Comparison of ENCODE assay signal across 11 cellular contexts in genomic region chr14:71355324-71356201, GRCh38. TPM values are rescaled to one million over a fixed set of nuclear protein-coding genes. Genes with fewer than 3 reads are reported as not detected.
DNase-seq lines count a peak whose midpoint lies in the region; ATAC-seq and TF ChIP-seq lines count a peak whose summit lies in the region.
"Had no signal": no experiment of that assay in that cellular context is flagged by ENCODE, and none has a peak within 500 bp of the region (broad histone marks: within the 10 kb centered on the region; RNA-seq: fewer than 3 reads in every experiment).

No MANE protein-coding gene starts in this region.

- CTCF ChIA-PET in activated CD4-positive, alpha-beta memory T cell treated with anti-CD3 and anti-CD28 coated beads, Interleukin-2, amount 10 ng/mL, durations not matched to agents 7 days and 5 days (lab: Charles Lee), result no interaction called here

- DNase-seq in EH (ENCODE audit: low read depth), result peak; percentile 87
- DNase-seq in epithelial cell of prostate (ENCODE audit: low read depth, low spot score), result no peak
- DNase-seq in omental fat pad (ENCODE audit: low spot score), result no peak
- DNase-seq in T1000 (lab: John Stamatoyannopoulos, UW), result no peak
- DNase-seq in COR-L47 (lab: John Stamatoyannopoulos, UW), result no peak
- no peak for DNase-seq in activated CD4-positive, alpha-beta memory T cell treated with anti-CD3 and anti-CD28 coated beads, Interleukin-2, amount 10 ng/mL, durations not matched to agents 7 days and 5 days
- DNase-seq in stimulated activated naive CD4-positive, alpha-beta T cell treated with Interleukin-2 at 50 U/mL for 16 hours (lab: John Stamatoyannopoulos, UW), result no peak
- DNase-seq: activated naive CD4-positive, alpha-beta T cell treated with Interleukin-2 at 50 U/mL for 16 hours; NCI-H1930; psoas muscle had no signal

- no peaks in the 10 kb centered on the region for H3K27me3 Mint-ChIP-seq in activated CD4-positive, alpha-beta memory T cell treated with anti-CD3 and anti-CD28 coated beads, Interleukin-2, amount 10 ng/mL, durations not matched to agents 7 days and 5 days

- ATAC-seq in HG03460 (IDR thresholded peaks at IDR 0.05; ENCODE audit: unreplicated experiment) (peak; percentile 47), omental fat pad (ENCODE audit: low FRiP score) (peak; percentile 76)

- POLR2A ChIA-PET in activated CD4-positive, alpha-beta memory T cell treated with anti-CD3 and anti-CD28 coated beads, Interleukin-2, amount 10 ng/mL, durations not matched to agents 7 days and 5 days (lab: Charles Lee), result interaction anchor here (0.7 to 1.1 kb wide), 2 partner anchors 34 to 213 kb away, joined by 3 to 4 read pairs; no protein-coding TSS in a partner anchor

- no peak overlapping the region for H3K4me3 Mint-ChIP-seq in activated CD4-positive, alpha-beta memory T cell treated with anti-CD3 and anti-CD28 coated beads, Interleukin-2, amount 10 ng/mL, durations not matched to agents 7 days and 5 days

- H3K27ac Mint-ChIP-seq in activated CD4-positive, alpha-beta memory T cell treated with anti-CD3 and anti-CD28 coated beads, Interleukin-2, amount 10 ng/mL, durations not matched to agents 7 days and 5 days, result no peak overlapping the region

- TF ChIP-seq CTCF in omental fat pad (IDR thresholded peaks at IDR 0.05), result no peak

- peaks cover 71% of the 10 kb centered on the region for H3K36me3 Mint-ChIP-seq in activated CD4-positive, alpha-beta memory T cell treated with anti-CD3 and anti-CD28 coated beads, Interleukin-2, amount 10 ng/mL, durations not matched to agents 7 days and 5 days (ENCODE audit: low read depth)

- H3K27ac ChIP-seq in epithelial cell of prostate, result peak overlapping the region; percentile 51
- H3K27ac ChIP-seq: psoas muscle had no signal

- peaks cover 36% of the 10 kb centered on the region for H3K9me3 Mint-ChIP-seq in activated CD4-positive, alpha-beta memory T cell treated with anti-CD3 and anti-CD28 coated beads, Interleukin-2, amount 10 ng/mL, durations not matched to agents 7 days and 5 days

- peaks cover 29% of the 10 kb centered on the region for H3K4me1 Mint-ChIP-seq in activated CD4-positive, alpha-beta memory T cell treated with anti-CD3 and anti-CD28 coated beads, Interleukin-2, amount 10 ng/mL, durations not matched to agents 7 days and 5 days

RNA-seq across cellular contexts. Expression of gene SIPA1L1, which starts 35.3 kb away (rescaled TPM):
- total RNA-seq in omental fat pad, result 10 to 100 TPM; 20.3 to 49.1 (median 34.5) TPM
- total RNA-seq in activated CD4-positive, alpha-beta memory T cell treated with anti-CD3 and anti-CD28 coated beads, Interleukin-2, amount 10 ng/mL, durations not matched to agents 7 days and 5 days, result 10 to 100 TPM; 79.5 to 84.2 TPM
